ENCODE assay signal across 16 cellular contexts in genomic region chr6:50927816-50928215, GRCh38.
"Had no signal": no experiment of that assay in that cellular context is flagged by ENCODE, and none has a peak within 500 bp of the region (broad histone marks: within the 10 kb centered on the region; RNA-seq: fewer than 3 reads in every experiment).

No MANE protein-coding gene starts in this region.

- H3K4me1 ChIP-seq: colonic mucosa, esophagus muscularis mucosa, thyroid gland, vagina had no signal

- H3K27ac ChIP-seq: cardiac muscle cell, colonic mucosa, esophagus muscularis mucosa, neutrophil, thyroid gland, vagina had no signal

- H3K27me3 ChIP-seq: cardiac muscle cell, colonic mucosa, esophagus muscularis mucosa, neutrophil, thyroid gland, vagina had no signal

- DNase-seq: activated CD4-positive, CD25-positive, alpha-beta regulatory T cell treated with anti-CD3 and anti-CD28 coated beads, Interleukin-2, amount 50 U/mL, for 72 hours; activated naive CD4-positive, alpha-beta T cell; activated naive CD8-positive, alpha-beta T cell treated with anti-CD3 and anti-CD28 coated beads, Interleukin-2, amount 10 ng/mL, durations not matched to agents 7 days and 5 days; activated T-cell treated with anti-CD3 and anti-CD28 coated beads for 4 hours; colonic mucosa; glutamatergic neuron; natural killer cell; retina; stimulated activated CD4-positive, alpha-beta T cell treated with anti-CD3 and anti-CD28 coated beads, Interleukin-4, amount 100 ng/mL, for 1 hour; stimulated activated naive B cell treated with anti-CD40 and anti-IgM and Interleukin-4, amounts not matched to agents 10 μg/mL and 1 μg/mL and 100 μg/mL, for 72 hours; T1000; thyroid gland had no signal

- H3K36me3 ChIP-seq: cardiac muscle cell, colonic mucosa, esophagus muscularis mucosa, neutrophil, thyroid gland, vagina had no signal

- H3K4me1 Mint-ChIP-seq: activated naive CD8-positive, alpha-beta T cell treated with anti-CD3 and anti-CD28 coated beads, Interleukin-2, amount 10 ng/mL, durations not matched to agents 7 days and 5 days; natural killer cell; stimulated activated naive B cell treated with anti-CD40 and anti-IgM and Interleukin-4, amounts not matched to agents 10 μg/mL and 1 μg/mL and 100 μg/mL, for 72 hours had no signal

- H3K36me3 Mint-ChIP-seq: activated naive CD8-positive, alpha-beta T cell treated with anti-CD3 and anti-CD28 coated beads, Interleukin-2, amount 10 ng/mL, durations not matched to agents 7 days and 5 days; stimulated activated naive B cell treated with anti-CD40 and anti-IgM and Interleukin-4, amounts not matched to agents 10 μg/mL and 1 μg/mL and 100 μg/mL, for 72 hours had no signal

- H3K4me3 Mint-ChIP-seq: activated naive CD8-positive, alpha-beta T cell treated with anti-CD3 and anti-CD28 coated beads, Interleukin-2, amount 10 ng/mL, durations not matched to agents 7 days and 5 days; natural killer cell; stimulated activated naive B cell treated with anti-CD40 and anti-IgM and Interleukin-4, amounts not matched to agents 10 μg/mL and 1 μg/mL and 100 μg/mL, for 72 hours had no signal

- H3K27ac Mint-ChIP-seq: activated naive CD8-positive, alpha-beta T cell treated with anti-CD3 and anti-CD28 coated beads, Interleukin-2, amount 10 ng/mL, durations not matched to agents 7 days and 5 days; natural killer cell; stimulated activated naive B cell treated with anti-CD40 and anti-IgM and Interleukin-4, amounts not matched to agents 10 μg/mL and 1 μg/mL and 100 μg/mL, for 72 hours had no signal

- H3K27me3 Mint-ChIP-seq: activated naive CD8-positive, alpha-beta T cell treated with anti-CD3 and anti-CD28 coated beads, Interleukin-2, amount 10 ng/mL, durations not matched to agents 7 days and 5 days had no signal

- ATAC-seq: natural killer cell; stimulated activated naive B cell treated with anti-CD40 and anti-IgM and Interleukin-4, amounts not matched to agents 10 μg/mL and 1 μg/mL and 100 μg/mL, for 72 hours had no signal

- H3K4me3 ChIP-seq: cardiac muscle cell, colonic mucosa, esophagus muscularis mucosa, thyroid gland, vagina had no signal
